In the genomic region with DNA sequence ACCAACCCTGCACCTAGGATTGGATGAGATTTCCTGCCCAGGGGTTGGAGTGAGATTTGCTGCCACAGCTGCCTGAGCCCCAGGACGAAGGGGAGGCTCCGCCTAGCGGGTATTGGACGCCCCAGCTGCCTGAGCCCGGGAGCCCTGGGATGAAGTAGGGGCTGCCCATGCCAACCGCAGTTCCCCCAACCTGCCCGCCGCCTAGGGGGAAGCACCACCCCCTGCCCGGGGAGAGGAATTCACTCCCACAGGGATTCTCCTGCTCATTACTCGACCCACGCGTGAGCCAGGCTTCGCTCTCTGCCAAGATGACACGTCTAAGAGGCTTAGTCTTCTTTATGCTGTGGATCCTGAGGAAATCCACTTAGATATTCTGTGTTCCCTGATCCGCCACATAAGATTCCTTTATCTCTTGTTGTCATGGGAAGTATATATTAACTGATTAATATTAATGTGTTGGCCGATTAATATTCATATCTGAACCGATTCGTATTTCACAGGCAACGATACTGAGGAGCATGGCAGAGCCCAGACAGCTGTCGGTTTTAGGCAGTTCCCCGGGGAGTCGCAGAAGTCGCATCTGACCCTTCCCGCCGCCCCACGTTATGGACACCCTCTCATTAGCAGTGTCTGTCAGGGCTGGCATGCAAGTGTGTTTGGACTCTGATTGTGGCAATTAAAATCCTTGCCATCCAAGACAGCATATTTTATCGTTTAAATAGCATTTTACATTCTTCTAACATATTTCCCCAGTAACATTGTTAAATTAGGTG, we compare ENCODE assay signal across 27 cellular contexts. TPM values are rescaled to one million over a fixed set of nuclear protein-coding genes. Genes with fewer than 3 reads are reported as not detected.
DNase-seq lines count a peak whose midpoint lies in the region; ATAC-seq, FAIRE-seq and TF ChIP-seq lines count a peak whose summit lies in the region.
"Had no signal": no experiment of that assay in that cellular context is flagged by ENCODE, and none has a peak within 500 bp of the region (broad histone marks: within the 10 kb centered on the region; RNA-seq: fewer than 3 reads in every experiment).

No MANE protein-coding gene starts in this region.

- no peaks in the 10 kb centered on the region for H3K4me1 ChIP-seq in A549
- peaks cover 29% of the 10 kb centered on the region for H3K4me1 ChIP-seq in BE2C
- H3K4me1 ChIP-seq in HAP-1: no peaks in the 10 kb centered on the region
- H3K4me1 ChIP-seq: BLaER1 treated with 17β-estradiol and CSF1 and Interleukin-3, amounts not matched to agents 10 nM and 100 nM had no signal

- H3K27me3 ChIP-seq in BE2C (no peaks in the 10 kb centered on the region), HAP-1 (ENCODE audit: low read depth) (no peaks in the 10 kb centered on the region)
- H3K27me3 ChIP-seq: BLaER1 treated with 17β-estradiol and CSF1 and Interleukin-3, amounts not matched to agents 10 nM and 100 nM had no signal

- H3K36me3 ChIP-seq in BE2C (no peaks in the 10 kb centered on the region), HAP-1 (replicated peaks) (no peaks in the 10 kb centered on the region)
- H3K36me3 ChIP-seq: BLaER1 treated with 17β-estradiol and CSF1 and Interleukin-3, amounts not matched to agents 10 nM and 100 nM had no signal

- no peak overlapping the region for H3K4me3 ChIP-seq in A549
- H3K4me3 ChIP-seq in BE2C (ENCODE audit: low read depth, low read length): no peak overlapping the region
- no peak overlapping the region for H3K4me3 ChIP-seq in HAP-1
- H3K4me3 ChIP-seq: BLaER1 treated with 17β-estradiol and CSF1 and Interleukin-3, amounts not matched to agents 10 nM and 100 nM; GM12878; PC-9 had no signal

- no peak overlapping the region for H3K4me2 ChIP-seq in A549
- H3K4me2 ChIP-seq: BLaER1 treated with 17β-estradiol and CSF1 and Interleukin-3, amounts not matched to agents 10 nM and 100 nM; PC-9; SK-N-SH had no signal

- H3K9me3 Mint-ChIP-seq in glutamatergic neuron (ENCODE audit: unreplicated experiment): peaks cover 29% of the 10 kb centered on the region
- H3K9me3 Mint-ChIP-seq: CD4-positive, alpha-beta memory T cell; HFFc6; IgD-negative memory B cell had no signal

- no peak for TF ChIP-seq POLR2A in A549 (IDR thresholded peaks at IDR 0.05; ENCODE audit: low read length)

- FAIRE-seq in A549 (lab: Jason Lieb, UNC): peak; percentile 18
- FAIRE-seq: GM12878, H54, HTR-8/SVneo had no signal

- 39% methylated on average over 26 of the region's 27 CpGs for WGBS in A549 (ENCODE audit: missing lambda C conversion rate)

- H3K9me3 ChIP-seq in A549 (no peaks in the 10 kb centered on the region), BE2C (no peaks in the 10 kb centered on the region), HAP-1 (no peaks in the 10 kb centered on the region)
- H3K9me3 ChIP-seq: BLaER1 treated with 17β-estradiol and CSF1 and Interleukin-3, amounts not matched to agents 10 nM and 100 nM; SK-N-SH had no signal

- peak; percentile 36 to 73; a peak in 4 of 6 replicates for ATAC-seq in A549
- ATAC-seq: GM12878 had no signal

- POLR2A ChIA-PET in A549 (lab: Yijun Ruan, JAX): no interaction called here

- DNase-seq in A549 (ENCODE audit: low read depth in 1 of 2, low spot score in 1 of 2) (no peak), BE2C (no peak), NCI-H524 treated with DMSO at 0.1 percent for 48 hours (lab: John Stamatoyannopoulos, UW) (peak; percentile 65), glutamatergic neuron (no peak), HAP-1 (ENCODE audit: low spot score in 2 of 2) (no peak), DMS79 treated with DMSO at 0.1 percent for 48 hours (lab: John Stamatoyannopoulos, UW) (no peak), HuH-7 (ENCODE audit: low spot score) (no peak)
- DNase-seq: ACHN; Calu3; CD4-positive, alpha-beta memory T cell; DMS79; HFFc6; Karpas-422; NCI-H1694; NCI-H2081; NCI-H226; NCI-H526; PC-9; RPMI8226; SHP77 treated with DMSO at 0.1 percent for 48 hours; T-helper 2 cell had no signal

- no peaks in the 10 kb centered on the region for H3K36me3 Mint-ChIP-seq in glutamatergic neuron (ENCODE audit: unreplicated experiment)
- H3K36me3 Mint-ChIP-seq: CD4-positive, alpha-beta memory T cell; IgD-negative memory B cell had no signal

- peak in 1 of 2 experiments; percentile 27; a peak in 2 of 5 replicates for TF ChIP-seq RAD21 in A549 (conservative IDR thresholded peaks at IDR 0.05 in 1 of 2, IDR thresholded peaks at IDR 0.05 in 1 of 2)

- H3K27ac ChIP-seq in A549: no peak overlapping the region
- H3K27ac ChIP-seq: BLaER1 treated with 17β-estradiol and CSF1 and Interleukin-3, amounts not matched to agents 10 nM and 100 nM; PC-9 had no signal

- H3K4me3 Mint-ChIP-seq in glutamatergic neuron (ENCODE audit: unreplicated experiment): peak overlapping the region; percentile 59
- H3K4me3 Mint-ChIP-seq: CD4-positive, alpha-beta memory T cell; HFFc6; IgD-negative memory B cell had no signal

- H3K27me3 Mint-ChIP-seq in glutamatergic neuron (ENCODE audit: unreplicated experiment): peaks cover 24% of the 10 kb centered on the region

- H3K27ac Mint-ChIP-seq in glutamatergic neuron (ENCODE audit: unreplicated experiment): peak overlapping the region; percentile 95
- H3K27ac Mint-ChIP-seq: CD4-positive, alpha-beta memory T cell; HFFc6; IgD-negative memory B cell had no signal

- TF ChIP-seq EP300 in A549 (IDR thresholded peaks at IDR 0.05): no peak

- peaks cover 51% of the 10 kb centered on the region for H3K4me1 Mint-ChIP-seq in glutamatergic neuron (ENCODE audit: low read depth, unreplicated experiment)
- H3K4me1 Mint-ChIP-seq: CD4-positive, alpha-beta memory T cell; IgD-negative memory B cell had no signal

- CTCF ChIA-PET in A549 (lab: Yijun Ruan, JAX): interaction anchor here (1.3 to 7.1 kb wide), 8 partner anchors 9 to 325 kb away, joined by 3 to 65 read pairs (median 4); no protein-coding TSS in a partner anchor

- in situ Hi-C loops in HAP-1 (cut with MboI; ENCODE audit: low sequenced_read_pairs): no loop called here

- TF ChIP-seq CTCF in A549 (IDR thresholded peaks at IDR 0.05): peak; percentile 8; the same call in 1 of the 3 replicates
- TF ChIP-seq CTCF in BE2C (IDR thresholded peaks at IDR 0.05; ENCODE audit: low read depth, low read length): peak; percentile 28
- no peak for TF ChIP-seq CTCF in glutamatergic neuron (IDR thresholded peaks at IDR 0.05; ENCODE audit: partially characterized antibody, unreplicated experiment)

TF ChIP-seq in A549, 52 proteins besides CTCF, POLR2A, EP300 and RAD21:
- TF ChIP-seq TP53 (CRISPR knock-in tag; IDR thresholded peaks at IDR 0.05) (no peak), CHD2 (IDR thresholded peaks at IDR 0.05; ENCODE audit: low read length, partially characterized antibody) (no peak), KDM1A (IDR thresholded peaks at IDR 0.05; ENCODE audit: low read depth) (no peak)
- TF ChIP-seq, protein P1, sequence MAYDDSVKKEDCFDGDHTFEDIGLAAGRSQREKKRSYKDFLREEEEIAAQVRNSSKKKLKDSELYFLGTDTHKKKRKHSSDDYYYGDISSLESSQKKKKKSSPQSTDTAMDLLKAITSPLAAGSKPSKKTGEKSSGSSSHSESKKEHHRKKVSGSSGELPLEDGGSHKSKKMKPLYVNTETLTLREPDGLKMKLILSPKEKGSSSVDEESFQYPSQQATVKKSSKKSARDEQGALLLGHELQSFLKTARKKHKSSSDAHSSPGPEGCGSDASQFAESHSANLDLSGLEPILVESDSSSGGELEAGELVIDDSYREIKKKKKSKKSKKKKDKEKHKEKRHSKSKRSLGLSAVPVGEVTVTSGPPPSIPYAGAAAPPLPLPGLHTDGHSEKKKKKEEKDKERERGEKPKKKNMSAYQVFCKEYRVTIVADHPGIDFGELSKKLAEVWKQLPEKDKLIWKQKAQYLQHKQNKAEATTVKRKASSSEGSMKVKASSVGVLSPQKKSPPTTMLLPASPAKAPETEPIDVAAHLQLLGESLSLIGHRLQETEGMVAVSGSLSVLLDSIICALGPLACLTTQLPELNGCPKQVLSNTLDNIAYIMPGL (CRISPR knock-in tag; IDR thresholded peaks at IDR 0.05; ENCODE audit: borderline replicate concordance): no peak
- TF ChIP-seq, protein P2, sequence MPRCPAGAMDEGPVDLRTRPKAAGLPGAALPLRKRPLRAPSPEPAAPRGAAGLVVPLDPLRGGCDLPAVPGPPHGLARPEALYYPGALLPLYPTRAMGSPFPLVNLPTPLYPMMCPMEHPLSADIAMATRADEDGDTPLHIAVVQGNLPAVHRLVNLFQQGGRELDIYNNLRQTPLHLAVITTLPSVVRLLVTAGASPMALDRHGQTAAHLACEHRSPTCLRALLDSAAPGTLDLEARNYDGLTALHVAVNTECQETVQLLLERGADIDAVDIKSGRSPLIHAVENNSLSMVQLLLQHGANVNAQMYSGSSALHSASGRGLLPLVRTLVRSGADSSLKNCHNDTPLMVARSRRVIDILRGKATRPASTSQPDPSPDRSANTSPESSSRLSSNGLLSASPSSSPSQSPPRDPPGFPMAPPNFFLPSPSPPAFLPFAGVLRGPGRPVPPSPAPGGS (IDR thresholded peaks at IDR 0.05): no peak

RNA-seq across cellular contexts. Expression of a gene that starts 44.5 kb away (rescaled TPM):
- polyA plus RNA-seq in A549 (2011; rRNA removed) (54.0 and 55.7 TPM in 2 replicates), A549 (2017; fragmentation: RNase III; extraction: RNeasy Plus Mini Kit Qiagen cat#74134 plus additional on column Dnase treatment) (53.4 to 56.5 TPM (median 55.7 TPM) in 3 replicates)
- 122 and 161 TPM in 2 replicates for polyA plus RNA-seq in A549 (2012; cell fraction: cytosol; rRNA removed)
- 266 and 321 TPM in 2 replicates for polyA plus RNA-seq in A549 (2012; cell fraction: nucleus; rRNA removed)
- 48.2 and 48.5 TPM in 2 replicates for polyA minus RNA-seq in A549 (2011; rRNA and poly(A)+ RNA removed)
- 45.2 TPM for polyA plus RNA-seq in BE2C (2012; ENCODE audit: insufficient read depth, insufficient read length, low read depth)
- 53.4 TPM for total RNA-seq in glutamatergic neuron (ENCODE audit: unreplicated experiment)
- total RNA-seq: GM12878 had no signal
- polyA plus RNA-seq: GM12878, IgD-negative memory B cell had no signal
